In genomic region chr14:40889126-40889525, GRCh38 we compare ENCODE assay signal across 29 cellular contexts.
"Had no signal": no experiment of that assay in that cellular context is flagged by ENCODE, and none has a peak within 500 bp of the region (broad histone marks: within the 10 kb centered on the region; RNA-seq: fewer than 3 reads in every experiment).

No MANE protein-coding gene starts in this region.

- H3K9me3 Mint-ChIP-seq: stimulated activated naive B cell treated with anti-CD40 and anti-IgM and Interleukin-4, amounts not matched to agents 10 μg/mL and 1 μg/mL and 100 μg/mL, for 72 hours; type B pancreatic cell had no signal

- DNase-seq: stimulated activated CD4-positive, alpha-beta T cell treated with anti-CD3 and anti-CD28 coated beads, Interleukin-2, amount 100 ng/mL, for 48 hours; stimulated activated CD4-positive, alpha-beta T cell treated with anti-CD3 and anti-CD28 coated beads, Interleukin-4, amount 100 ng/mL, for 1 hour; stimulated activated CD4-positive, alpha-beta T cell treated with anti-CD3 and anti-CD28 coated beads, Interleukin-4, amount 100 ng/mL, for 24 hours; stimulated activated CD4-positive, alpha-beta T cell treated with anti-CD3 and anti-CD28 coated beads, Interleukin-4, amount 100 ng/mL, for 4 hours; stimulated activated CD8-positive, alpha-beta memory T cell treated with anti-CD3 and anti-CD28 coated beads, Interleukin-4, amount 100 ng/mL, for 48 hours; stimulated activated naive B cell treated with anti-CD40 and anti-IgM and Interleukin-4, amounts not matched to agents 10 μg/mL and 1 μg/mL and 100 μg/mL, for 72 hours; stimulated activated naive CD4-positive, alpha-beta T cell; stimulated activated naive CD4-positive, alpha-beta T cell treated with Interleukin-2 at 50 U/mL for 16 hours; stimulated activated naive CD8-positive, alpha-beta T cell treated with anti-CD3 and anti-CD28 coated beads, Interleukin-15, amount 100 ng/mL, for 72 hours; stimulated activated naive CD8-positive, alpha-beta T cell treated with anti-CD3 and anti-CD28 coated beads, Interleukin-15, Interleukin-2, amounts not matched to agents 100 U/mL and 50 U/mL, for 24 hours; stomach; substantia nigra; testis; thyroid gland; tibial artery; transverse colon; trophoblast cell; upper lobe of left lung; upper lobe of right lung; uterus had no signal

- H3K36me3 Mint-ChIP-seq: stimulated activated effector memory CD8-positive, alpha-beta T cell treated with anti-CD3 and anti-CD28 coated beads, Interleukin-12 subunit alpha, Interleukin-12 subunit beta, amount 100 ng/mL, for 72 hours; stimulated activated memory B cell treated with anti-CD40 and anti-IgM and Interleukin-4, amounts not matched to agents 10 μg/mL and 1 μg/mL and 100 μg/mL, for 72 hours; stimulated activated naive B cell treated with anti-CD40 and anti-IgM and Interleukin-4, amounts not matched to agents 10 μg/mL and 1 μg/mL and 100 μg/mL, for 72 hours; type B pancreatic cell had no signal

- H3K4me1 Mint-ChIP-seq: stimulated activated effector memory CD8-positive, alpha-beta T cell treated with anti-CD3 and anti-CD28 coated beads, Interleukin-12 subunit alpha, Interleukin-12 subunit beta, amount 100 ng/mL, for 72 hours; stimulated activated memory B cell treated with anti-CD40 and anti-IgM and Interleukin-4, amounts not matched to agents 10 μg/mL and 1 μg/mL and 100 μg/mL, for 72 hours; stimulated activated naive B cell treated with anti-CD40 and anti-IgM and Interleukin-4, amounts not matched to agents 10 μg/mL and 1 μg/mL and 100 μg/mL, for 72 hours; stimulated activated naive CD8-positive, alpha-beta T cell treated with anti-CD3 and anti-CD28 coated beads, Interleukin-15, amount 100 ng/mL, for 72 hours had no signal

- H3K4me1 ChIP-seq: stomach, suprapubic skin, testis, thyroid gland, tibial artery, tibial nerve, transverse colon, upper lobe of left lung, upper lobe of right lung, uterus, vagina had no signal

- FAIRE-seq: urothelium cell line had no signal

- H3K27me3 Mint-ChIP-seq: stimulated activated memory B cell treated with anti-CD40 and anti-IgM and Interleukin-4, amounts not matched to agents 10 μg/mL and 1 μg/mL and 100 μg/mL, for 72 hours; stimulated activated naive B cell treated with anti-CD40 and anti-IgM and Interleukin-4, amounts not matched to agents 10 μg/mL and 1 μg/mL and 100 μg/mL, for 72 hours; stimulated activated naive CD8-positive, alpha-beta T cell treated with anti-CD3 and anti-CD28 coated beads, Interleukin-15, amount 100 ng/mL, for 72 hours; stimulated activated naive CD8-positive, alpha-beta T cell treated with anti-CD3 and anti-CD28 coated beads, Interleukin-15, Interleukin-2, amounts not matched to agents 100 ng/mL and 50 ng/mL, for 24 hours; type B pancreatic cell had no signal

- H3K9me3 ChIP-seq: stomach, suprapubic skin, testis, thoracic aorta, thyroid gland, tibial artery, tibial nerve, transverse colon, upper lobe of left lung, upper lobe of right lung, uterus, vagina had no signal

- H3K4me3 ChIP-seq: stomach, suprapubic skin, testis, thoracic aorta, thyroid gland, tibial artery, tibial nerve, transverse colon, upper lobe of left lung, upper lobe of right lung, uterus, vagina had no signal

- H3K27me3 ChIP-seq: stomach, suprapubic skin, testis, thyroid gland, tibial artery, tibial nerve, transverse colon, upper lobe of left lung, upper lobe of right lung, uterus, vagina had no signal

- H3K36me3 ChIP-seq: stomach, suprapubic skin, thoracic aorta, thyroid gland, tibial artery, tibial nerve, transverse colon, upper lobe of left lung, upper lobe of right lung, uterus, vagina had no signal

- H3K4me3 Mint-ChIP-seq: stimulated activated effector memory CD8-positive, alpha-beta T cell treated with anti-CD3 and anti-CD28 coated beads, Interleukin-12 subunit alpha, Interleukin-12 subunit beta, amount 100 ng/mL, for 72 hours; stimulated activated memory B cell treated with anti-CD40 and anti-IgM and Interleukin-4, amounts not matched to agents 10 μg/mL and 1 μg/mL and 100 μg/mL, for 72 hours; stimulated activated naive B cell treated with anti-CD40 and anti-IgM and Interleukin-4, amounts not matched to agents 10 μg/mL and 1 μg/mL and 100 μg/mL, for 72 hours; stimulated activated naive CD8-positive, alpha-beta T cell treated with anti-CD3 and anti-CD28 coated beads, Interleukin-15, amount 100 ng/mL, for 72 hours; stimulated activated naive CD8-positive, alpha-beta T cell treated with anti-CD3 and anti-CD28 coated beads, Interleukin-15, Interleukin-2, amounts not matched to agents 100 ng/mL and 50 ng/mL, for 24 hours; type B pancreatic cell had no signal

- ATAC-seq: stimulated activated effector memory CD8-positive, alpha-beta T cell treated with anti-CD3 and anti-CD28 coated beads, Interleukin-12 subunit alpha, Interleukin-12 subunit beta, amount 100 ng/mL, for 72 hours; stimulated activated memory B cell treated with anti-CD40 and anti-IgM and Interleukin-4, amounts not matched to agents 10 μg/mL and 1 μg/mL and 100 μg/mL, for 72 hours; stimulated activated naive B cell treated with anti-CD40 and anti-IgM and Interleukin-4, amounts not matched to agents 10 μg/mL and 1 μg/mL and 100 μg/mL, for 72 hours; stimulated activated naive CD8-positive, alpha-beta T cell treated with anti-CD3 and anti-CD28 coated beads, Interleukin-15, amount 100 ng/mL, for 72 hours; stimulated activated naive CD8-positive, alpha-beta T cell treated with anti-CD3 and anti-CD28 coated beads, Interleukin-15, Interleukin-2, amounts not matched to agents 100 U/mL and 50 U/mL, for 24 hours; upper lobe of right lung had no signal

- H3K27ac ChIP-seq: stomach, suprapubic skin, testis, thoracic aorta, thyroid gland, tibial artery, tibial nerve, transverse colon, upper lobe of left lung, upper lobe of right lung, uterus, vagina had no signal

- H3K27ac Mint-ChIP-seq: stimulated activated effector memory CD8-positive, alpha-beta T cell treated with anti-CD3 and anti-CD28 coated beads, Interleukin-12 subunit alpha, Interleukin-12 subunit beta, amount 100 ng/mL, for 72 hours; stimulated activated memory B cell treated with anti-CD40 and anti-IgM and Interleukin-4, amounts not matched to agents 10 μg/mL and 1 μg/mL and 100 μg/mL, for 72 hours; stimulated activated naive B cell treated with anti-CD40 and anti-IgM and Interleukin-4, amounts not matched to agents 10 μg/mL and 1 μg/mL and 100 μg/mL, for 72 hours; stimulated activated naive CD8-positive, alpha-beta T cell treated with anti-CD3 and anti-CD28 coated beads, Interleukin-15, amount 100 ng/mL, for 72 hours; stimulated activated naive CD8-positive, alpha-beta T cell treated with anti-CD3 and anti-CD28 coated beads, Interleukin-15, Interleukin-2, amounts not matched to agents 100 ng/mL and 50 ng/mL, for 24 hours; type B pancreatic cell had no signal
